Comparison of ENCODE assay signal across 24 cellular contexts in the genomic region with DNA sequence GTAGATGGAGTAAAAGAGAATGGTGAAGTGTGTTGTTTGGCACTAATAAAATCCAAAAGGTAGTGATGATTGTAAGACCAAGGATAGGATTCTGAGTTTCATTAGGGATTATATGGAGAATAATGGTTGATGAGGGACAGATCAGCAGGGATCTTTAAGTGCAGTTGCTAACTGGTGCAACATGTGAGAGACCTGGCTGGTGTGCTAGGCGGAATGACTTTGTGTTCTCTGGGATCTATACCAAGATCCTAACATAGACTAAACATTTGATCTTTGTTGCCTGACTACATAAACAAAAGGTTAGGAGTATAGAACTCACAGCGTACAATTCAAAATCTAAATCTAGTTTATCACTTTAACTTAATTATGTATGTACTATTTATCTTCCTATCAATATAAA.
"Had no signal": no experiment of that assay in that cellular context is flagged by ENCODE, and none has a peak within 500 bp of the region (broad histone marks: within the 10 kb centered on the region; RNA-seq: fewer than 3 reads in every experiment).

No MANE protein-coding gene starts in this region.

- H3K4me1 Mint-ChIP-seq: activated CD4-positive, alpha-beta memory T cell treated with anti-CD3 and anti-CD28 coated beads, Interleukin-2, amount 10 ng/mL, durations not matched to agents 7 days and 5 days; activated CD4-positive, alpha-beta T cell treated with anti-CD3 and anti-CD28 coated beads, Interleukin-2, amount 10 ng/mL, durations not matched to agents 7 days and 5 days had no signal

- ATAC-seq: activated CD4-positive, CD25-positive, alpha-beta regulatory T cell treated with anti-CD3 and anti-CD28 coated beads, Interleukin-2, amount 50 U/mL, for 24 hours; activated naive CD8-positive, alpha-beta T cell treated with anti-CD3 and anti-CD28 coated beads, Interleukin-2, amount 50 U/mL, for 24 hours; foreskin keratinocyte had no signal

- DNase-seq: activated CD4-positive, alpha-beta memory T cell treated with anti-CD3 and anti-CD28 coated beads, Interleukin-2, amount 10 ng/mL, durations not matched to agents 7 days and 5 days; activated CD4-positive, alpha-beta T cell treated with anti-CD3 and anti-CD28 coated beads, Interleukin-2, amount 10 ng/mL, durations not matched to agents 7 days and 5 days; activated CD8-positive, alpha-beta memory T cell treated with anti-CD3 and anti-CD28 coated beads, Interleukin-2, amount 50 U/mL, for 48 hours; activated naive CD8-positive, alpha-beta T cell treated with anti-CD3 and anti-CD28 coated beads, Interleukin-2, amount 50 U/mL, for 24 hours; activated T-cell treated with anti-CD3 and anti-CD28 coated beads, Interleukin-2, amount 50 U/mL, for 24 hours; dermis blood vessel endothelial cell; effector CD4-positive, alpha-beta T cell; foreskin keratinocyte; mammary epithelial cell; naive B cell; ovary; retina; spleen; stimulated activated naive CD4-positive, alpha-beta T cell treated with Interleukin-2 at 50 U/mL for 16 hours; testis; transverse colon; WERI-Rb-1 had no signal

- H3K9me3 ChIP-seq: breast epithelium, esophagus muscularis mucosa, ovary, spleen, testis, transverse colon had no signal

- H3K27me3 ChIP-seq: breast epithelium, esophagus muscularis mucosa, foreskin keratinocyte, ovary, spleen, testis, transverse colon had no signal

- FAIRE-seq: colon had no signal

- H3K4me3 Mint-ChIP-seq: activated CD4-positive, alpha-beta memory T cell treated with anti-CD3 and anti-CD28 coated beads, Interleukin-2, amount 10 ng/mL, durations not matched to agents 7 days and 5 days; activated CD4-positive, alpha-beta T cell treated with anti-CD3 and anti-CD28 coated beads, Interleukin-2, amount 10 ng/mL, durations not matched to agents 7 days and 5 days; activated naive CD4-positive, alpha-beta T cell treated with anti-CD3 and anti-CD28 coated beads, Interleukin-2, amount 50 U/mL, for 24 hours; activated naive CD8-positive, alpha-beta T cell treated with anti-CD3 and anti-CD28 coated beads, Interleukin-2, amount 50 U/mL, for 24 hours; activated T-cell treated with anti-CD3 and anti-CD28 coated beads, Interleukin-2, amount 50 U/mL, for 24 hours; mesothelial cell of epicardium; naive B cell had no signal

- H3K27ac Mint-ChIP-seq: activated CD4-positive, alpha-beta memory T cell treated with anti-CD3 and anti-CD28 coated beads, Interleukin-2, amount 10 ng/mL, durations not matched to agents 7 days and 5 days; activated CD4-positive, alpha-beta T cell treated with anti-CD3 and anti-CD28 coated beads, Interleukin-2, amount 10 ng/mL, durations not matched to agents 7 days and 5 days; activated naive CD4-positive, alpha-beta T cell treated with anti-CD3 and anti-CD28 coated beads, Interleukin-2, amount 50 U/mL, for 24 hours; activated naive CD8-positive, alpha-beta T cell treated with anti-CD3 and anti-CD28 coated beads, Interleukin-2, amount 50 U/mL, for 24 hours; activated T-cell treated with anti-CD3 and anti-CD28 coated beads, Interleukin-2, amount 50 U/mL, for 24 hours; mesothelial cell of epicardium; progenitor cell of endocrine pancreas had no signal

- H3K27ac ChIP-seq: breast epithelium, esophagus muscularis mucosa, foreskin keratinocyte, ovary, spleen, testis, transverse colon, WERI-Rb-1 had no signal

- H3K36me3 ChIP-seq: breast epithelium, ovary, transverse colon, WERI-Rb-1 had no signal

- H3K4me1 ChIP-seq: breast epithelium, foreskin keratinocyte, testis had no signal

- H3K4me3 ChIP-seq: breast epithelium, esophagus muscularis mucosa, ovary, spleen, testis, transverse colon had no signal

- H3K27me3 Mint-ChIP-seq: activated CD4-positive, alpha-beta memory T cell treated with anti-CD3 and anti-CD28 coated beads, Interleukin-2, amount 10 ng/mL, durations not matched to agents 7 days and 5 days; activated CD4-positive, alpha-beta T cell treated with anti-CD3 and anti-CD28 coated beads, Interleukin-2, amount 10 ng/mL, durations not matched to agents 7 days and 5 days; activated naive CD4-positive, alpha-beta T cell treated with anti-CD3 and anti-CD28 coated beads, Interleukin-2, amount 50 U/mL, for 24 hours; activated naive CD8-positive, alpha-beta T cell treated with anti-CD3 and anti-CD28 coated beads, Interleukin-2, amount 50 U/mL, for 24 hours; activated T-cell treated with anti-CD3 and anti-CD28 coated beads, Interleukin-2, amount 50 U/mL, for 24 hours; naive B cell; progenitor cell of endocrine pancreas had no signal

- H3K9me3 Mint-ChIP-seq: activated CD4-positive, alpha-beta memory T cell treated with anti-CD3 and anti-CD28 coated beads, Interleukin-2, amount 10 ng/mL, durations not matched to agents 7 days and 5 days; activated CD4-positive, alpha-beta T cell treated with anti-CD3 and anti-CD28 coated beads, Interleukin-2, amount 10 ng/mL, durations not matched to agents 7 days and 5 days; activated naive CD4-positive, alpha-beta T cell treated with anti-CD3 and anti-CD28 coated beads, Interleukin-2, amount 50 U/mL, for 24 hours; activated naive CD8-positive, alpha-beta T cell treated with anti-CD3 and anti-CD28 coated beads, Interleukin-2, amount 50 U/mL, for 24 hours; activated T-cell treated with anti-CD3 and anti-CD28 coated beads, Interleukin-2, amount 50 U/mL, for 24 hours; mesothelial cell of epicardium; naive B cell had no signal
